1 cellular context compared by ENCODE assay signal in genomic region chr7:50356212-50356944, GRCh38.
TF ChIP-seq lines count a peak whose summit lies in the region.

No MANE protein-coding gene starts in this region.

TF ChIP-seq in HepG2, 621 proteins besides CTCF, POLR2A, EP300 and RAD21 (continued from another document):
- no peak for TF ChIP-seq AKNA (CRISPR knock-in tag; IDR thresholded peaks at IDR 0.05; ENCODE audit: borderline replicate concordance)
